ENCODE assay signal across 21 cellular contexts in the genomic region with DNA sequence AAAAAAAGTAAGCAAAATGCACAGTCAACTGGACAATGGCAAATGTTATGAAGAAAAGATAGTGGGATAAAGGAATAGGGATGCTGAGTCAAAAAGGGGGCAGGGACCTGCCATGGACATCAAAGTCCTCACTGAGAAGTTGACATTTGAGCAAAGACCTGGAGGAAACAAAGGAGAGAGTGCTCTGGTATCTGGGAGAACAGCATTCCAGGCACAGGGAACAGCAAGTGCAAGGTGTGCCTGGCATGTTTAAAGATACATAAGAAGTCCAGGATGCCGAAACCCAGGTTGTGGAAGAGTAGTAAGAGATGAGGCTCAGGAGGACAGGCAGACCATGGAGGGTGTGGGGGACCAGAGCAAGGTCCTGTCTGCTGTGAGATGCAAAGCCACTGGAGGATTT.
DNase-seq lines count a peak whose midpoint lies in the region; ATAC-seq, FAIRE-seq and TF ChIP-seq lines count a peak whose summit lies in the region.
"Had no signal": no experiment of that assay in that cellular context is flagged by ENCODE, and none has a peak within 500 bp of the region (broad histone marks: within the 10 kb centered on the region; RNA-seq: fewer than 3 reads in every experiment).

No MANE protein-coding gene starts in this region.

- no peak overlapping the region for H4K5ac ChIP-seq in H1 (ENCODE audit: insufficient read length, low read depth, low read length)

- no peaks in the 10 kb centered on the region for H3K36me3 Mint-ChIP-seq in neural crest cell (ENCODE audit: low read depth)
- H3K36me3 Mint-ChIP-seq in endodermal cell (ENCODE audit: low read depth), result no peaks in the 10 kb centered on the region
- H3K36me3 Mint-ChIP-seq: CD14-positive monocyte; CD8-positive, alpha-beta memory T cell had no signal

- no peaks in the 10 kb centered on the region for H3K79me1 ChIP-seq in H1 (ENCODE audit: low read depth, low read length)

- H4K91ac ChIP-seq in H1 (replicated peaks; ENCODE audit: insufficient read length, low read length), result peak overlapping the region; percentile 17

- no peak overlapping the region for H3K18ac ChIP-seq in H1 (ENCODE audit: extremely low read depth, low read length)

- H3K4me1 Mint-ChIP-seq in neural crest cell, result peaks cover 9% of the 10 kb centered on the region
- H3K4me1 Mint-ChIP-seq in endodermal cell, result no peaks in the 10 kb centered on the region

- CTCF ChIA-PET in H1 (lab: Charles Lee; ENCODE audit: partially characterized antibody), result interaction anchor here (1.1 to 5.9 kb wide), 6 partner anchors 8 to 463 kb away, joined by 3 to 32 read pairs (median 8); no protein-coding TSS in a partner anchor

- no peaks in the 10 kb centered on the region; the same call in 1 of the 2 replicates for H4K20me1 ChIP-seq in DND-41 (ENCODE audit: insufficient read depth, low read length)
- no peaks in the 10 kb centered on the region for H4K20me1 ChIP-seq in H1 (replicated peaks in 1 of 2; ENCODE audit: control insufficient read depth in 1 of 2, insufficient read depth in 2 of 2, low read length in 2 of 2)

- no peaks in the 10 kb centered on the region for H3K23me2 ChIP-seq in H1 (ENCODE audit: low read depth, low read length)

- H3K9me3 Mint-ChIP-seq in neural crest cell (peaks cover 2% of the 10 kb centered on the region), endodermal cell (no peaks in the 10 kb centered on the region)
- H3K9me3 Mint-ChIP-seq: CD4-positive, alpha-beta T cell; CD8-positive, alpha-beta memory T cell had no signal

- H4K8ac ChIP-seq in H1 (ENCODE audit: extremely low read depth, insufficient read depth, low read length), result no peak overlapping the region

- H3K4me3 Mint-ChIP-seq in neural crest cell (no peak overlapping the region), endodermal cell (no peak overlapping the region)
- H3K4me3 Mint-ChIP-seq: CD4-positive, alpha-beta T cell had no signal

- H3K9ac ChIP-seq in DND-41 (ENCODE audit: low read depth, low read length), result no peak overlapping the region
- no peak overlapping the region for H3K9ac ChIP-seq in H1 (replicated peaks in 1 of 4; ENCODE audit: extremely low read depth in 1 of 4, low read depth in 3 of 4, low read length in 3 of 4)
- H3K9ac ChIP-seq in endodermal cell (ENCODE audit: extremely low read depth, low read length, poor library complexity, severe bottlenecking), result no peak overlapping the region
- H3K9ac ChIP-seq: BLaER1 treated with 17β-estradiol and CSF1 and Interleukin-3, amounts not matched to agents 10 nM and 100 nM had no signal

- no peaks in the 10 kb centered on the region for H3K9me3 ChIP-seq in DND-41 (ENCODE audit: insufficient read depth, low read length, severe bottlenecking)
- no peaks in the 10 kb centered on the region for H3K9me3 ChIP-seq in H1 (ENCODE audit: insufficient read depth in 2 of 2, low read depth in 1 of 2, low read length in 1 of 2)
- no peaks in the 10 kb centered on the region for H3K9me3 ChIP-seq in endodermal cell (ENCODE audit: control insufficient read depth, low read length)
- H3K9me3 ChIP-seq: BE2C; BLaER1 treated with 17β-estradiol and CSF1 and Interleukin-3, amounts not matched to agents 10 nM and 100 nM had no signal

- WGBS in H1 (ENCODE audit: extremely low coverage in 1 of 2, insufficient coverage in 1 of 2, insufficient read length in 1 of 2, insufficient replicate concordance in 2 of 2, low coverage in 1 of 2, low lambda C conversion rate in 2 of 2, missing lambda C conversion rate in 1 of 2), 2 experiments, result 95% methylated on average over 1 of the region's 1 CpG; no CpG with 5 or more reads in 1 of the 2 experiments
- 90 to 92% methylated on average over 1 of the region's 1 CpG for WGBS in endodermal cell (ENCODE audit: insufficient coverage in 1 of 2, insufficient read length in 1 of 2), 2 experiments

- H3K27me3 Mint-ChIP-seq in neural crest cell (ENCODE audit: low read depth) (peaks cover 32% of the 10 kb centered on the region), endodermal cell (ENCODE audit: insufficient read depth) (peaks cover 21% of the 10 kb centered on the region)
- H3K27me3 Mint-ChIP-seq: CD4-positive, alpha-beta T cell had no signal

- no peak overlapping the region; the same call in 1 of the 2 replicates for H2BK20ac ChIP-seq in H1 (ENCODE audit: low read length)

- H3K4me3 ChIP-seq in DND-41 (ENCODE audit: low read depth in 1 of 2, low read length in 2 of 2), result no peak overlapping the region
- H3K4me3 ChIP-seq in H1 (ENCODE audit: extremely low read depth in 1 of 4, insufficient read depth in 2 of 4, low read depth in 3 of 4, low read length in 4 of 4), result no peak overlapping the region
- H3K4me3 ChIP-seq in endodermal cell (ENCODE audit: low read length), result no peak overlapping the region
- H3K4me3 ChIP-seq: BLaER1 treated with 17β-estradiol and CSF1 and Interleukin-3, amounts not matched to agents 10 nM and 100 nM; GM12878 had no signal

- in situ Hi-C loops in G401 (cut with HindIII; ENCODE audit: low sequenced_read_pairs), result no loop called here

- H3K79me2 ChIP-seq in DND-41 (ENCODE audit: insufficient read depth, low read length) (no peaks in the 10 kb centered on the region), H1 (ENCODE audit: control insufficient read depth in 1 of 2, insufficient read depth in 2 of 2, low read length in 2 of 2) (no peaks in the 10 kb centered on the region)

- no peak overlapping the region for H3K14ac ChIP-seq in H1 (ENCODE audit: insufficient read length)

- TF ChIP-seq POLR2A in H1 (IDR thresholded peaks at IDR 0.05; ENCODE audit: control extremely low read depth in 1 of 2, low read depth in 2 of 2, low read length in 2 of 2), result no peak

- FAIRE-seq in H1 (lab: Jason Lieb, UNC), result no peak
- FAIRE-seq: D721Med, GM12878, GM19239 had no signal

- no peak overlapping the region for H3K4ac ChIP-seq in H1 (replicated peaks; ENCODE audit: insufficient read length, low read depth, low read length)

- H3K27ac ChIP-seq in DND-41 (ENCODE audit: low read length) (no peak overlapping the region), H1 (ENCODE audit: low read depth, low read length) (no peak overlapping the region), endodermal cell (ENCODE audit: low read depth, low read length) (no peak overlapping the region)
- H3K27ac ChIP-seq: BLaER1 treated with 17β-estradiol and CSF1 and Interleukin-3, amounts not matched to agents 10 nM and 100 nM had no signal

- H3K56ac ChIP-seq in H1 (replicated peaks; ENCODE audit: insufficient read length, low read depth, low read length), result no peak overlapping the region

- H2AFZ ChIP-seq in DND-41 (ENCODE audit: low read depth, low read length) (0 out of 2 replicates have a peak overlapping the region, but pooled peaks have one; percentile 21), H1 (ENCODE audit: low read length) (no peak overlapping the region)

- no peak overlapping the region for H3K23ac ChIP-seq in H1 (ENCODE audit: insufficient read length)

- H3K4me1 ChIP-seq in DND-41 (ENCODE audit: insufficient read depth, low read length) (no peaks in the 10 kb centered on the region), H1 (replicated peaks in 1 of 4; ENCODE audit: control insufficient read depth in 3 of 4, insufficient read depth in 4 of 4, low read length in 3 of 4) (peaks cover 0 to 4% (median 0%) of the 10 kb centered on the region in 4 experiments; a peak in 2 of 7 replicates), endodermal cell (ENCODE audit: control insufficient read depth, insufficient read depth, low read length) (no peaks in the 10 kb centered on the region)
- H3K4me1 ChIP-seq: BE2C had no signal

- no peak overlapping the region for H2BK120ac ChIP-seq in H1 (replicated peaks; ENCODE audit: low read depth, low read length)

- no peak for ATAC-seq in DND-41 (ENCODE audit: insufficient read depth, low read depth)
- ATAC-seq: GM12878 had no signal

- H3K36me3 ChIP-seq in DND-41 (ENCODE audit: insufficient read depth, low read length) (no peaks in the 10 kb centered on the region), H1 (ENCODE audit: control insufficient read depth in 2 of 4, insufficient read depth in 4 of 4, low read length in 3 of 4) (no peaks in the 10 kb centered on the region), endodermal cell (ENCODE audit: control insufficient read depth, insufficient read depth, low read length) (no peaks in the 10 kb centered on the region)
- H3K36me3 ChIP-seq: BE2C; BLaER1 treated with 17β-estradiol and CSF1 and Interleukin-3, amounts not matched to agents 10 nM and 100 nM had no signal

- H3K27me3 ChIP-seq in DND-41 (ENCODE audit: insufficient read depth, low read length, poor library complexity) (peaks cover 29% of the 10 kb centered on the region), H1 (replicated peaks in 1 of 4; ENCODE audit: control insufficient read depth in 3 of 4, extremely low read depth in 1 of 4, insufficient read depth in 3 of 4, low read length in 3 of 4) (peaks cover 0 to 3% (median 0%) of the 10 kb centered on the region in 4 experiments; a peak in 1 of 7 replicates), endodermal cell (ENCODE audit: control insufficient read depth, insufficient read depth, low read length, poor library complexity, severe bottlenecking) (no peaks in the 10 kb centered on the region)
- H3K27me3 ChIP-seq: BE2C; BLaER1 treated with 17β-estradiol and CSF1 and Interleukin-3, amounts not matched to agents 10 nM and 100 nM had no signal

- H3K4me2 ChIP-seq in DND-41 (ENCODE audit: insufficient read depth, low read length) (no peak overlapping the region), H1 (ENCODE audit: insufficient read depth in 1 of 2, low read depth in 2 of 2, low read length in 2 of 2) (no peak overlapping the region)

- TF ChIP-seq EP300 in H1 (IDR thresholded peaks at IDR 0.05; ENCODE audit: borderline replicate concordance in 1 of 2, low read depth in 2 of 2, low read length in 2 of 2), result no peak

- H2AK5ac ChIP-seq in H1 (ENCODE audit: low read depth, low read length), result no peak overlapping the region

- POLR2A ChIA-PET in H1 (lab: Charles Lee; ENCODE audit: partially characterized antibody), result no interaction called here

- DNase-seq in DND-41, result no peak
- DNase-seq in H1 (ENCODE audit: low read depth in 1 of 2, low spot score in 2 of 2), result no peak
- DNase-seq in neural crest cell (ENCODE audit: low read depth, low spot score), result no peak
- no peak for DNase-seq in NCI-H748 (lab: John Stamatoyannopoulos, UW; ENCODE audit: unreplicated experiment)
- DNase-seq in endodermal cell, result no peak
- DNase-seq in superior temporal gyrus (ENCODE audit: extremely low spot score), result no peak
- no peak for DNase-seq in G401 (ENCODE audit: low spot score)
- DNase-seq: BE2C; CD4-positive, alpha-beta T cell; CD8-positive, alpha-beta memory T cell; DMS 273 treated with DMSO at 0.1 percent for 48 hours; DMS79 treated with DMSO at 0.1 percent for 48 hours; GDM1; GOT3; H7; HCEC 1CT had no signal

- no peak overlapping the region for H2BK5ac ChIP-seq in H1 (ENCODE audit: low read depth, low read length)

- peak overlapping the region; percentile 22 for H3K27ac Mint-ChIP-seq in neural crest cell (ENCODE audit: unreplicated experiment)
- H3K27ac Mint-ChIP-seq in endodermal cell, result no peak overlapping the region
- H3K27ac Mint-ChIP-seq: CD4-positive, alpha-beta T cell had no signal

- H2BK15ac ChIP-seq in H1 (ENCODE audit: low read length), result no peak overlapping the region

- TF ChIP-seq CTCF in DND-41 (IDR thresholded peaks at IDR 0.05; ENCODE audit: borderline replicate concordance, extremely low read depth, low read length, poor library complexity, severe bottlenecking), result no peak
- no peak for TF ChIP-seq CTCF in H1 (IDR thresholded peaks at IDR 0.05; ENCODE audit: control extremely low read depth in 1 of 3, insufficient read depth in 1 of 3, low read depth in 1 of 3, low read length in 3 of 3)
- TF ChIP-seq CTCF in neural crest cell (conservative IDR thresholded peaks at IDR 0.05), result no peak
- TF ChIP-seq CTCF in endodermal cell (conservative IDR thresholded peaks at IDR 0.05), result no peak

- no peak overlapping the region for H2BK12ac ChIP-seq in H1 (ENCODE audit: low read depth, low read length)

- no peak for TF ChIP-seq RAD21 in H1 (IDR thresholded peaks at IDR 0.05 in 1 of 2, conservative IDR thresholded peaks at IDR 0.05 in 1 of 2; ENCODE audit: low read depth in 2 of 2, low read length in 2 of 2)
